ENCODE assay signal across 12 cellular contexts in genomic region chr6:73392188-73392587, GRCh38. TPM values are rescaled to one million over a fixed set of nuclear protein-coding genes. Genes with fewer than 3 reads are reported as not detected.
"Had no signal": no experiment of that assay in that cellular context is flagged by ENCODE, and none has a peak within 500 bp of the region (broad histone marks: within the 10 kb centered on the region; RNA-seq: fewer than 3 reads in every experiment).

No MANE protein-coding gene starts in this region.

RNA-seq across cellular contexts. Expression of gene DDX43, which starts 2.4 kb away (rescaled TPM):
- total RNA-seq: hepatocyte, right lobe of liver had no signal

RNA-seq across cellular contexts. Expression of gene OOEP, which starts 22.5 kb away (rescaled TPM):
- total RNA-seq: epithelial cell of proximal tubule, hepatocyte, left ventricle myocardium inferior, occipital lobe, psoas muscle, right lobe of liver, thyroid gland had no signal
- polyA plus RNA-seq: hepatocyte had no signal

RNA-seq across cellular contexts. Expression of gene KHDC3L, which starts 29.7 kb away (rescaled TPM):
- total RNA-seq: epithelial cell of proximal tubule, esophagus squamous epithelium, hepatocyte, kidney, left cardiac atrium, left ventricle myocardium inferior, lung microvascular endothelial cell, occipital lobe, psoas muscle, right lobe of liver, suprapubic skin, thyroid gland had no signal
- polyA plus RNA-seq: hepatocyte, psoas muscle had no signal

RNA-seq across cellular contexts. Expression of gene DPPA5, which starts 38.1 kb away (rescaled TPM):
- total RNA-seq: epithelial cell of proximal tubule, esophagus squamous epithelium, hepatocyte, kidney, left cardiac atrium, left ventricle myocardium inferior, lung microvascular endothelial cell, occipital lobe, psoas muscle, right lobe of liver, suprapubic skin, thyroid gland had no signal
- polyA plus RNA-seq: hepatocyte, psoas muscle had no signal
